12 cellular contexts compared by ENCODE assay signal in the genomic region with DNA sequence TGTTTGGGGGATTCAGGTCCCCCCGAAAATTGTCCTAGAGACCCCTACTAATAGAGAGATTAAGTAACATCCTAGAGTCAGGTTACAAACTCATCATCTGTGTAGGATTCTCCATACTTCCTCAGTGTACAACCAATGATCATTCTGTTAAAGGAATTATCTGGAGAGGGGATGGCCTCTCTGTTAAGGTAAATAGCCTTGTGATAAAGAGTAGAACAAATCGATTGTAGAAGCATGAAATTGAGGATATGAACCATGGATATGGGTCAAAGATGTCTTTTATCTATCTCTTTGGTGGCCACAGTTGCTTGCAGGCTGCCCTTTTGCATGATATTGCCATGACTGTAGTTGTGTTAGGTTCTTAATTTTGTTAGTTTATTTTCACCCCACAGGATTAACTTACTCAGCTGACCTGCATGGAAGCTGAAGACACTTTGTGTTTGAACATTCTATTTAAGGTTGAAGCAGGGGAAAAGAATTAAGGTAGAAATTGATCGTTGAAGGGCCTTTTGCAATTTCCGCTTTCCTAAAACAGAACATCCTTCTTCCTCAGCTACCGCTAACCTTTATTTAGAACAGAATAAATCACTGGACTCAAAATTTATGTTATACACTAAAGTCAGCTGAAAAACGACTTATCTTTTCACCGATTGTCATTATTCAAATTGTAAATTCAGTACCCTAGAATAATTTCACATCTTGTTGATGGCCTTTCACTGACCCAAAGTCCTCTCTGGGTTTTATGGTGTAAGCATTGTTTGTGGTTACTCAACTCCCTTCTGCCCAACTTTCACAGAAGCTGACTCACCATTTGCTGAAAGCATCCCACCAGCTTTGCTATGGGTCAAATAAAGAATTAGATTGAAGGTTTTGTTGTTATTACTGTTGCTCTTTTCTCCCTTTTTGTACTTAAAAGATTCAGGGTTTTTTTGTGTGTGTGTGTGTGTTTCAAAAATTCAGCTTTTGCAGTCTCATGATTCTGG. TPM values are rescaled to one million over a fixed set of nuclear protein-coding genes. Genes with fewer than 3 reads are reported as not detected.
A peak's percentile ranks its signal among the peaks of the same experiment; 100 is the strongest.
DNase-seq lines count a peak whose midpoint lies in the region; ATAC-seq, FAIRE-seq and TF ChIP-seq lines count a peak whose summit lies in the region.
"Had no signal": no experiment of that assay in that cellular context is flagged by ENCODE, and none has a peak within 500 bp of the region (broad histone marks: within the 10 kb centered on the region; RNA-seq: fewer than 3 reads in every experiment).

No MANE protein-coding gene starts in this region.

- peak; percentile 50 for ATAC-seq in naive thymus-derived CD4-positive, alpha-beta T cell
- no peak for ATAC-seq in GM18505 (IDR thresholded peaks at IDR 0.05; ENCODE audit: unreplicated experiment)

- POLR2A ChIA-PET in naive thymus-derived CD4-positive, alpha-beta T cell (lab: Charles Lee), result no interaction called here

- peaks cover 0 to 5% (median 0%) of the 10 kb centered on the region in 5 donors for H3K36me3 Mint-ChIP-seq in naive thymus-derived CD4-positive, alpha-beta T cell

- H3K27ac ChIP-seq in naive thymus-derived CD4-positive, alpha-beta T cell (ENCODE audit: low read depth, low read length), result no peak overlapping the region
- H3K27ac ChIP-seq: SK-N-MC had no signal

- peaks cover 0 to 6% of the 10 kb centered on the region in 2 donors for H3K27me3 ChIP-seq in naive thymus-derived CD4-positive, alpha-beta T cell (ENCODE audit: control insufficient read depth in 2 of 2, insufficient read depth in 2 of 2, low read length in 2 of 2)

- no peak for TF ChIP-seq CTCF in NB4 (IDR thresholded peaks at IDR 0.05; ENCODE audit: low read depth, low read length)

- FAIRE-seq in endometrium (lab: Jason Lieb, UNC), result peak; percentile 88
- FAIRE-seq: G401.6 had no signal

- DNase-seq in EH (ENCODE audit: low read depth) (peak; percentile 86), NB4 (ENCODE audit: low read depth) (peak; percentile 94), NCI-H2171 treated with DMSO at 0.1 percent for 48 hours (lab: John Stamatoyannopoulos, UW) (no peak), DMS79 treated with DMSO at 0.1 percent for 48 hours (lab: John Stamatoyannopoulos, UW) (no peak), GOT3 (lab: John Stamatoyannopoulos, UW) (no peak)
- DNase-seq in naive thymus-derived CD4-positive, alpha-beta T cell, result no peak
- DNase-seq: midbrain, NCI-H1092 treated with DMSO at 0.1 percent for 48 hours had no signal

- TF ChIP-seq POLR2A in NB4 (IDR thresholded peaks at IDR 0.05; ENCODE audit: extremely low read depth, insufficient read length) (no peak), GM18505 (IDR thresholded peaks at IDR 0.05; ENCODE audit: borderline replicate concordance, extremely low read depth, insufficient read depth, insufficient read length) (no peak)

- CTCF ChIA-PET in naive thymus-derived CD4-positive, alpha-beta T cell (lab: Charles Lee), result interaction anchor here (0.6 to 1.0 kb wide), 3 partner anchors 25 to 59 kb away, joined by 3 to 4 read pairs (median 3); no protein-coding TSS in a partner anchor

- no peak overlapping the region for H3K4me3 Mint-ChIP-seq in naive thymus-derived CD4-positive, alpha-beta T cell

- H3K36me3 ChIP-seq in naive thymus-derived CD4-positive, alpha-beta T cell (ENCODE audit: control insufficient read depth in 2 of 3, insufficient read depth in 3 of 3, low read length in 3 of 3), result no peaks in the 10 kb centered on the region

- H3K27me3 Mint-ChIP-seq in naive thymus-derived CD4-positive, alpha-beta T cell, result peaks cover 18 to 45% (median 36%) of the 10 kb centered on the region in 5 donors

- H3K4me3 ChIP-seq in NB4 (ENCODE audit: low read depth, low read length), result peak overlapping the region; percentile 47
- H3K4me3 ChIP-seq in naive thymus-derived CD4-positive, alpha-beta T cell (ENCODE audit: low read length), result no peak overlapping the region
- H3K4me3 ChIP-seq: SK-N-MC had no signal

- H3K9me3 ChIP-seq in naive thymus-derived CD4-positive, alpha-beta T cell (ENCODE audit: control insufficient read depth in 2 of 3, low read length in 3 of 3), result no peaks in the 10 kb centered on the region

- peaks cover 0 to 3% (median 0%) of the 10 kb centered on the region in 11 donors for H3K9me3 Mint-ChIP-seq in naive thymus-derived CD4-positive, alpha-beta T cell

- H3K27ac Mint-ChIP-seq in naive thymus-derived CD4-positive, alpha-beta T cell, result no peak overlapping the region

- intact Hi-C loops in naive thymus-derived CD4-positive, alpha-beta T cell (cut with micrococcal nuclease), result no loop called here

- H3K4me1 ChIP-seq in naive thymus-derived CD4-positive, alpha-beta T cell (ENCODE audit: control insufficient read depth in 2 of 2, insufficient read depth in 2 of 2, low read length in 2 of 2), result no peaks in the 10 kb centered on the region

- H3K4me1 Mint-ChIP-seq in naive thymus-derived CD4-positive, alpha-beta T cell, result peaks cover 0 to 5% (median 0%) of the 10 kb centered on the region in 7 donors

RNA-seq across cellular contexts. Expression of gene IRAK3, which starts 52.3 kb away (rescaled TPM):
- 10 to 100 TPM in 1 of 5 experiments, 1 to 10 TPM in 2, under 1 TPM in 2; 0.19 to 28.8 (median 1.9) TPM for total RNA-seq in naive thymus-derived CD4-positive, alpha-beta T cell
- polyA plus RNA-seq in naive thymus-derived CD4-positive, alpha-beta T cell, result not detected

Comparison
In these comparisons a context has a peak if more than half of its experiments do, and no peak if none do; other contexts are left out.
1. DNase-seq: peak in EH (single experiment) and NB4 (single experiment); none in naive thymus-derived CD4-positive, alpha-beta T cell (0 of 9), NCI-H2171 treated with DMSO at 0.1 percent for 48 hours (single experiment), DMS79 treated with DMSO at 0.1 percent for 48 hours (single experiment) and GOT3 (single experiment).